1 cellular context compared by ENCODE assay signal in the genomic region with DNA sequence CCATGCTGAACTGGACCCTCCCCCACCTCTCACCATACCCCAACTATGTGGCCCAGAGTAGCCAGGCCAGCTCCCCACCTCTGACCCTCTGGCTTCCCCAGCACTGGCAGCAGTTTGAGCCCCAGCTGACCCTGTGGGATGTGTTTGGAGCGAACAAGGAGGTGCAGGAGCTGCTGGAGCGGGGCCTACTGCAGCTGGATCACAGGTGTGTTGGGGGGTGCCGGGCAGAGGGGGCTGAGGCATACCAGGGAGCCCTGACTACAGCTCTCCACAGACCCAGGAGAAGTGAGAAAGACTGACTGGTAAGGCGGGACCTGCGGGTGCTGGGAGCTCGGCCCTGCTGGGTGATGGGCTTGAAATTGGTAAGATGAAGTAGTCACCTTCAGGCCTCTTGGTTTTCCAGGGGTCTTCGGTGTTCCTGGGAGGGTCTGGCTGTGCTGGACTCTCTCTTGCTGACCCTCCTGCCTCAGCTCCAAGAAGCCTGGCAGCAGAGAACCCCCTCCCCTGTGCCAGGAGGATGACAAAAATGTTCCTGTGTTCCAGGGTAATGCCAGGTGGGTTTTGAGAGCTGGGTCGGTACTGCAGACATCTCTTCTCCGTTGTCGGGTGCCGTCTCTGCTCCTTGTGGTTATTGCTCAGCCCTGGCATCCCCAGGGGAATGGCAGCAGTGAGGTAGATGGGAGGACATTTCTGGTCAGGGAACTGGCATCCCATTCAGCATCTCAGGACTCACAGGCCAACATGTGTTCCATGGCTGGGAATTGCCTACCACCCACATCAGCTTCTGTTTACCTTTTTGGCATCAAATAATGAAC.
TF ChIP-seq lines count a peak whose summit lies in the region.

No MANE protein-coding gene starts in this region.

TF ChIP-seq in HepG2, 621 proteins besides CTCF, POLR2A, EP300 and RAD21:
- no peak for TF ChIP-seq ZNF138 (CRISPR knock-in tag; IDR thresholded peaks at IDR 0.05; ENCODE audit: low read depth)
- TF ChIP-seq MBNL3 (CRISPR knock-in tag; conservative IDR thresholded peaks at IDR 0.05), result no peak
- peak; percentile 31 for TF ChIP-seq AGO2 (optimal IDR thresholded peaks at IDR 0.05; ENCODE audit: low read depth, low read length)
- TF ChIP-seq, protein P1, sequence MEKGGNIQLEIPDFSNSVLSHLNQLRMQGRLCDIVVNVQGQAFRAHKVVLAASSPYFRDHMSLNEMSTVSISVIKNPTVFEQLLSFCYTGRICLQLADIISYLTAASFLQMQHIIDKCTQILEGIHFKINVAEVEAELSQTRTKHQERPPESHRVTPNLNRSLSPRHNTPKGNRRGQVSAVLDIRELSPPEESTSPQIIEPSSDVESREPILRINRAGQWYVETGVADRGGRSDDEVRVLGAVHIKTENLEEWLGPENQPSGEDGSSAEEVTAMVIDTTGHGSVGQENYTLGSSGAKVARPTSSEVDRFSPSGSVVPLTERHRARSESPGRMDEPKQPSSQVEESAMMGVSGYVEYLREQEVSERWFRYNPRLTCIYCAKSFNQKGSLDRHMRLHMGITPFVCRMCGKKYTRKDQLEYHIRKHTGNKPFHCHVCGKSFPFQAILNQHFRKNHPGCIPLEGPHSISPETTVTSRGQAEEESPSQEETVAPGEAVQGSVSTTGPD (CRISPR knock-in tag; IDR thresholded peaks at IDR 0.05), result no peak
